In the genomic region with DNA sequence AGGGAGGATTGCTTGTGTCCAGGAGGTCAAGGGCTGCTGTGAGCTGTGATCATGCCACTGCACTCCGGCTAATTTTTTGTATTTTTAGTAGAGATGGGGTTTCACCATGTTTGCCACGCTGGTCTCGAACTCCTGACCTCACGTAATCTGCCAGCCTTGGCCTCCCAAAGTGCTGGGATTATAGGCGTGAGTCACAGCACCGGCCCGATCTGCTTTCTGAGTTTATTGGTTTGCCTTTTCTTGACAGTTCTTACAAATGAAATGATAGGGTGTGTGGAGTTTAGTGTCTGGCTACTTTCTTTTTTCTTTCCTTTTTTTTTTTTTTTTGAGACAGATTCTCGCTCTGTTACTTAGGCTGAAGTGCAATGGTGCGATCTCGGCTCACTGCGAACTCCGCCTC, we compare ENCODE assay signal across 1 cellular context.
TF ChIP-seq lines count a peak whose summit lies in the region.

No MANE protein-coding gene starts in this region.

TF ChIP-seq in GM23338, 12 proteins besides CTCF, POLR2A, EP300 and RAD21 (continued from another document):
- TF ChIP-seq STAT1 (IDR thresholded peaks at IDR 0.05; ENCODE audit: unreplicated experiment): no peak
- TF ChIP-seq, protein P1, sequence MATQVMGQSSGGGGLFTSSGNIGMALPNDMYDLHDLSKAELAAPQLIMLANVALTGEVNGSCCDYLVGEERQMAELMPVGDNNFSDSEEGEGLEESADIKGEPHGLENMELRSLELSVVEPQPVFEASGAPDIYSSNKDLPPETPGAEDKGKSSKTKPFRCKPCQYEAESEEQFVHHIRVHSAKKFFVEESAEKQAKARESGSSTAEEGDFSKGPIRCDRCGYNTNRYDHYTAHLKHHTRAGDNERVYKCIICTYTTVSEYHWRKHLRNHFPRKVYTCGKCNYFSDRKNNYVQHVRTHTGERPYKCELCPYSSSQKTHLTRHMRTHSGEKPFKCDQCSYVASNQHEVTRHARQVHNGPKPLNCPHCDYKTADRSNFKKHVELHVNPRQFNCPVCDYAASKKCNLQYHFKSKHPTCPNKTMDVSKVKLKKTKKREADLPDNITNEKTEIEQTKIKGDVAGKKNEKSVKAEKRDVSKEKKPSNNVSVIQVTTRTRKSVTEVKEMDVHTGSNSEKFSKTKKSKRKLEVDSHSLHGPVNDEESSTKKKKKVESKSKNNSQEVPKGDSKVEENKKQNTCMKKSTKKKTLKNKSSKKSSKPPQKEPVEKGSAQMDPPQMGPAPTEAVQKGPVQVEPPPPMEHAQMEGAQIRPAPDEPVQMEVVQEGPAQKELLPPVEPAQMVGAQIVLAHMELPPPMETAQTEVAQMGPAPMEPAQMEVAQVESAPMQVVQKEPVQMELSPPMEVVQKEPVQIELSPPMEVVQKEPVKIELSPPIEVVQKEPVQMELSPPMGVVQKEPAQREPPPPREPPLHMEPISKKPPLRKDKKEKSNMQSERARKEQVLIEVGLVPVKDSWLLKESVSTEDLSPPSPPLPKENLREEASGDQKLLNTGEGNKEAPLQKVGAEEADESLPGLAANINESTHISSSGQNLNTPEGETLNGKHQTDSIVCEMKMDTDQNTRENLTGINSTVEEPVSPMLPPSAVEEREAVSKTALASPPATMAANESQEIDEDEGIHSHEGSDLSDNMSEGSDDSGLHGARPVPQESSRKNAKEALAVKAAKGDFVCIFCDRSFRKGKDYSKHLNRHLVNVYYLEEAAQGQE (IDR thresholded peaks at IDR 0.05; ENCODE audit: unreplicated experiment): no peak
- no peak for TF ChIP-seq JUNB (IDR thresholded peaks at IDR 0.05; ENCODE audit: unreplicated experiment)
- no peak for TF ChIP-seq ZNF331 (CRISPR knock-in tag; IDR thresholded peaks at IDR 0.05; ENCODE audit: low read depth)
